9 cellular contexts compared by ENCODE assay signal in genomic region chr3:171376125-171376947, GRCh38.
DNase-seq lines count a peak whose midpoint lies in the region; ATAC-seq and TF ChIP-seq lines count a peak whose summit lies in the region.
"Had no signal": no experiment of that assay in that cellular context is flagged by ENCODE, and none has a peak within 500 bp of the region (broad histone marks: within the 10 kb centered on the region; RNA-seq: fewer than 3 reads in every experiment).

No MANE protein-coding gene starts in this region.

- no peaks in the 10 kb centered on the region for H3K9me3 ChIP-seq in mesenchymal stem cell (ENCODE audit: control insufficient read depth, low read length)

- no peak overlapping the region for H3K4me2 ChIP-seq in mesenchymal stem cell (ENCODE audit: low read length, poor library complexity, severe bottlenecking)

- no peaks in the 10 kb centered on the region for H3K27me3 ChIP-seq in mesenchymal stem cell (ENCODE audit: control insufficient read depth in 1 of 2, insufficient read depth in 1 of 2, low read length in 2 of 2)

- peak overlapping the region in 1 of 2 experiments; percentile 60 for H3K4ac ChIP-seq in mesenchymal stem cell (ENCODE audit: low read depth in 1 of 2, low read length in 2 of 2)

- H2AFZ ChIP-seq in mesenchymal stem cell (ENCODE audit: low read depth, low read length), result no peak overlapping the region

- no peak for TF ChIP-seq CTCF in AG10803 (conservative IDR thresholded peaks at IDR 0.05; ENCODE audit: low read length)
- TF ChIP-seq CTCF in cardiac fibroblast (IDR thresholded peaks at IDR 0.05; ENCODE audit: low read depth, low read length), result no peak

- in situ Hi-C loops in KBM-7 (cut with MboI; ENCODE audit: low pct_unique_long_range_greater_than_20kb, low sequenced_read_pairs), result no loop called here

- peak; percentile 34 for DNase-seq in AG10803 (ENCODE audit: low read depth)
- peak; percentile 71 for DNase-seq in KBM-7
- DNase-seq in cardiac fibroblast (ENCODE audit: low read depth in 2 of 2), result peak; percentile 75 to 84
- peak; percentile 85 for DNase-seq in mesenchymal stem cell
- DNase-seq in stimulated activated CD4-positive, alpha-beta T cell treated with anti-CD3 and anti-CD28 coated beads, Interleukin-2, amount 100 ng/mL, for 24 hours, result no peak
- no peak for DNase-seq in T-helper 1 cell

- H3K4me1 ChIP-seq in mesenchymal stem cell (ENCODE audit: control insufficient read depth, insufficient read depth, low read depth, low read length), result peaks cover 14% of the 10 kb centered on the region

- no peak overlapping the region for H2BK5ac ChIP-seq in mesenchymal stem cell (ENCODE audit: low read depth, low read length, poor library complexity, severe bottlenecking)

- no peak overlapping the region for H3K14ac ChIP-seq in mesenchymal stem cell (ENCODE audit: low read length in 2 of 2)

- no peak overlapping the region for H3K23ac ChIP-seq in mesenchymal stem cell (ENCODE audit: low read length in 2 of 2)

- peak overlapping the region in 1 of 2 experiments; percentile 56 for H2BK12ac ChIP-seq in mesenchymal stem cell (ENCODE audit: low read length in 2 of 2)

- H4K91ac ChIP-seq in mesenchymal stem cell (ENCODE audit: low read length), result no peak overlapping the region

- H3K9ac ChIP-seq in mesenchymal stem cell (ENCODE audit: low read length), result no peak overlapping the region

- H2AK5ac ChIP-seq in mesenchymal stem cell (ENCODE audit: low read length, severe bottlenecking), result peak overlapping the region; percentile 33

- peak overlapping the region; percentile 61 for H3K27ac ChIP-seq in mesenchymal stem cell (ENCODE audit: low read length, poor library complexity, severe bottlenecking)

- no peak overlapping the region for H2BK120ac ChIP-seq in mesenchymal stem cell (ENCODE audit: low read depth, low read length)

- H3K79me1 ChIP-seq in mesenchymal stem cell (replicated peaks; ENCODE audit: low read length, poor library complexity, severe bottlenecking), result peaks cover 28% of the 10 kb centered on the region

- no peak overlapping the region for H2BK15ac ChIP-seq in mesenchymal stem cell (ENCODE audit: low read depth, poor library complexity, severe bottlenecking)

- WGBS in mesenchymal stem cell, result 70% methylated on average over 2 of the region's 4 CpGs

- H4K8ac ChIP-seq in mesenchymal stem cell (ENCODE audit: low read length), result no peak overlapping the region

- peak overlapping the region; percentile 41 to 81 for H3K18ac ChIP-seq in mesenchymal stem cell (ENCODE audit: low read depth in 1 of 2, low read length in 2 of 2)

- no peak overlapping the region for H3K4me3 ChIP-seq in AG10803 (ENCODE audit: low read length)
- no peak overlapping the region for H3K4me3 ChIP-seq in cardiac fibroblast (replicated peaks in 1 of 2; ENCODE audit: low read depth in 2 of 2, low read length in 2 of 2)
- H3K4me3 ChIP-seq in mesenchymal stem cell (ENCODE audit: insufficient read depth in 1 of 2, low read depth in 1 of 2, low read length in 2 of 2), result no peak overlapping the region

- no peak for ATAC-seq in GM19455 (IDR thresholded peaks at IDR 0.05; ENCODE audit: unreplicated experiment)
- ATAC-seq in GM21528 (IDR thresholded peaks at IDR 0.05; ENCODE audit: low FRiP score, unreplicated experiment), result no peak
- ATAC-seq: Panc1 had no signal

- no peaks in the 10 kb centered on the region for H3K36me3 ChIP-seq in mesenchymal stem cell (ENCODE audit: control insufficient read depth in 1 of 2, insufficient read depth in 2 of 2, low read depth in 1 of 2, low read length in 2 of 2)

Comparison
In these comparisons a context has a peak if more than half of its experiments do, and no peak if none do; other contexts are left out.
1. DNase-seq: peak in AG10803 (single experiment), KBM-7 (single experiment), cardiac fibroblast (2 of 2) and mesenchymal stem cell (single experiment); none in stimulated activated CD4-positive, alpha-beta T cell treated with anti-CD3 and anti-CD28 coated beads, Interleukin-2, amount 100 ng/mL, for 24 hours (0 of 2) and T-helper 1 cell (0 of 5).